Comparison of ENCODE assay signal across 6 cellular contexts in the genomic region with DNA sequence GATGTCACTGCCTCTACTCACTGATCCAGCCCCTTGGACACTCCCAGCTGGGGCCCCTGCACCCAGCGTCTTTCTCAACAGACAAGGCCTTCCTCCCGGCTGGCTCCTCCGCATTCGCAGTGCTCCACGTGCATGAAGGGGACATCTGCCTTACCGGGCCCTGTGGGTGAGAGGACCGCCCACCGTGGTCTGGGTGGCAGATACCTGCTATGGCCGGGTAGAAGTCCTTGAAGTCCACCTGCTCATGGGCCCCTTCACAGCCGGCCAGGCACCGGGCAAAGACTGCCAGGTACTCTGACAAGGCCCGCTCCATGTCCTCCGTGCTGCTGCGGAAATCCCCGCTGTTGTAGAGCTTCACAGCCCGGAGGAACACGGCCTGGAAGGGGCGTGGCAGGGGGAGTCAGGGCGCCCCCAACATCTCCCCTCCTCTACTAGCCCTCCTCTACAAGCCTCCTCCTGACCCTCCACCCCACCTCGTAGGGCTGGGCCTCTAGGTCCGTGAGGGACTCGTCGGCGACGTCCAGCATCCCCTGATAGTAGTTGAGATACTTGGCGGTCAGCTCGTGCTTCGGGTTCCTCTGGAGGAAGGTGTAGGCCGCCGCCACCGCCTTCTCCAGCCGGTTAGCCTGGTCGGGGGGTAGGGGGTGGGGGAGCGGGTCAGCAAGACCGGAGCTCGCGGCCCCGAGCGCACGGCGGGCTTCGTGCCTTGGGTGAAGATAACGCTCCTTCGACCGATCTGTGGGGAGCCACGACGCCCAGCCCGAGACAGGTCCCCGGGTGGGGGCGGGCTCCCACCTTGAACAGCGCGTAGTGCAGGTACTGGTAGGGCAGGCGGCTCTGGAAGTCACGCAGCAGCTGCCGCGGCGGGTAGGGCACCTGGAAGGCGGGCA. TPM values are rescaled to one million over a fixed set of nuclear protein-coding genes. Genes with fewer than 3 reads are reported as not detected.
A peak's percentile ranks its signal among the peaks of the same experiment; 100 is the strongest.
DNase-seq lines count a peak whose midpoint lies in the region; ATAC-seq, FAIRE-seq and TF ChIP-seq lines count a peak whose summit lies in the region.

No MANE protein-coding gene starts in this region.

- peak overlapping the region; percentile 97 for H3K4me2 ChIP-seq in A549

- TF ChIP-seq POLR2A in A549 (IDR thresholded peaks at IDR 0.05; ENCODE audit: low read length): no peak

- no peak for TF ChIP-seq CTCF in A549 (IDR thresholded peaks at IDR 0.05)
- TF ChIP-seq CTCF in LNCaP clone FGC (IDR thresholded peaks at IDR 0.05; ENCODE audit: control insufficient read depth, extremely low read depth, insufficient read depth): no peak
- TF ChIP-seq CTCF in fibroblast of the aortic adventitia (IDR thresholded peaks at IDR 0.05; ENCODE audit: insufficient read depth, low read length): no peak

- peak overlapping the region; percentile 68 to 79 for H3K9ac ChIP-seq in stomach smooth muscle (ENCODE audit: low read length in 2 of 2)

- ATAC-seq in A549: no peak; a peak in 2 of 6 replicates

- CTCF ChIA-PET in A549 (lab: Yijun Ruan, JAX): interaction anchor here (0.6 to 52.0 kb wide), 37 partner anchors 9 to 1446 kb away, joined by 3 to 3262 read pairs (median 4); a partner anchor contains a TSS

- peak overlapping the region; percentile 79 for H3K4me3 ChIP-seq in A549
- H3K4me3 ChIP-seq in LNCaP clone FGC (ENCODE audit: low read depth, low read length): peak overlapping the region; percentile 68
- H3K4me3 ChIP-seq in fibroblast of the aortic adventitia (ENCODE audit: low read depth, low read length): peak overlapping the region; percentile 83
- peak overlapping the region; percentile 85 to 87 for H3K4me3 ChIP-seq in stomach smooth muscle (ENCODE audit: low read length in 2 of 2)

- peaks cover 0 to 8% of the 10 kb centered on the region in 2 donors for H3K36me3 ChIP-seq in stomach smooth muscle (ENCODE audit: control insufficient read depth in 2 of 2, insufficient read depth in 2 of 2, low read length in 2 of 2)

- no peak for FAIRE-seq in A549 (lab: Jason Lieb, UNC)

- no peak for TF ChIP-seq EP300 in A549 (IDR thresholded peaks at IDR 0.05)

- WGBS in A549 (ENCODE audit: missing lambda C conversion rate): 62% methylated on average over 39 of the region's 58 CpGs

- DNase-seq in A549 (ENCODE audit: low read depth in 1 of 2, low spot score in 1 of 2) (no peak), LNCaP clone FGC (ENCODE audit: low read depth) (no peak), fibroblast of the aortic adventitia (ENCODE audit: low read depth) (no peak), SKM-1 treated with dmso at 0.1 percent for 144 hours (lab: John Stamatoyannopoulos, UW; ENCODE audit: unreplicated experiment) (no peak), HK-2 (ENCODE audit: unreplicated experiment) (no peak)

- no peak for TF ChIP-seq RAD21 in A549 (conservative IDR thresholded peaks at IDR 0.05 in 1 of 2, IDR thresholded peaks at IDR 0.05 in 1 of 2)

- no peaks in the 10 kb centered on the region for H3K27me3 ChIP-seq in stomach smooth muscle (ENCODE audit: control insufficient read depth in 1 of 2, insufficient read depth in 2 of 2, low read length in 2 of 2)

- H3K4me1 ChIP-seq in A549 (peaks cover 30% of the 10 kb centered on the region), stomach smooth muscle (ENCODE audit: control insufficient read depth, insufficient read depth, low read length) (peaks cover 40% of the 10 kb centered on the region)

- H3K9me3 ChIP-seq in A549 (no peaks in the 10 kb centered on the region), stomach smooth muscle (ENCODE audit: control insufficient read depth in 2 of 2, low read length in 2 of 2) (no peaks in the 10 kb centered on the region)

- POLR2A ChIA-PET in A549 (lab: Yijun Ruan, JAX): interaction anchor here (0.5 to 2.8 kb wide), 14 partner anchors 10 to 122 kb away, joined by 3 to 17 read pairs (median 4); a partner anchor contains a TSS

- H3K27ac ChIP-seq in A549: peak overlapping the region; percentile 96 to 97
- peak overlapping the region; percentile 41 for H3K27ac ChIP-seq in stomach smooth muscle (ENCODE audit: low read length)

TF ChIP-seq in A549, 52 proteins besides CTCF, POLR2A, EP300 and RAD21 (continues in another document):
- no peak for TF ChIP-seq EHMT2 (IDR thresholded peaks at IDR 0.05; ENCODE audit: low read depth)
- TF ChIP-seq ZC3H11A (IDR thresholded peaks at IDR 0.05): no peak
- TF ChIP-seq CHD2 (IDR thresholded peaks at IDR 0.05; ENCODE audit: low read length, partially characterized antibody): no peak
- TF ChIP-seq BHLHE40 (IDR thresholded peaks at IDR 0.05; ENCODE audit: low read depth, low read length): no peak
- no peak for TF ChIP-seq MYC (IDR thresholded peaks at IDR 0.05; ENCODE audit: borderline replicate concordance, low read length)
- TF ChIP-seq, protein P1, sequence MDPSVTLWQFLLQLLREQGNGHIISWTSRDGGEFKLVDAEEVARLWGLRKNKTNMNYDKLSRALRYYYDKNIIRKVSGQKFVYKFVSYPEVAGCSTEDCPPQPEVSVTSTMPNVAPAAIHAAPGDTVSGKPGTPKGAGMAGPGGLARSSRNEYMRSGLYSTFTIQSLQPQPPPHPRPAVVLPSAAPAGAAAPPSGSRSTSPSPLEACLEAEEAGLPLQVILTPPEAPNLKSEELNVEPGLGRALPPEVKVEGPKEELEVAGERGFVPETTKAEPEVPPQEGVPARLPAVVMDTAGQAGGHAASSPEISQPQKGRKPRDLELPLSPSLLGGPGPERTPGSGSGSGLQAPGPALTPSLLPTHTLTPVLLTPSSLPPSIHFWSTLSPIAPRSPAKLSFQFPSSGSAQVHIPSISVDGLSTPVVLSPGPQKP (IDR thresholded peaks at IDR 0.05; ENCODE audit: low read depth, low read length): no peak
- TF ChIP-seq HOXB5 (CRISPR knock-in tag; IDR thresholded peaks at IDR 0.05): no peak
- TF ChIP-seq, protein P2, sequence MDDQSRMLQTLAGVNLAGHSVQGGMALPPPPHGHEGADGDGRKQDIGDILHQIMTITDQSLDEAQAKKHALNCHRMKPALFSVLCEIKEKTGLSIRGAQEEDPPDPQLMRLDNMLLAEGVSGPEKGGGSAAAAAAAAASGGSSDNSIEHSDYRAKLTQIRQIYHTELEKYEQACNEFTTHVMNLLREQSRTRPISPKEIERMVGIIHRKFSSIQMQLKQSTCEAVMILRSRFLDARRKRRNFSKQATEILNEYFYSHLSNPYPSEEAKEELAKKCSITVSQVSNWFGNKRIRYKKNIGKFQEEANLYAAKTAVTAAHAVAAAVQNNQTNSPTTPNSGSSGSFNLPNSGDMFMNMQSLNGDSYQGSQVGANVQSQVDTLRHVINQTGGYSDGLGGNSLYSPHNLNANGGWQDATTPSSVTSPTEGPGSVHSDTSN (IDR thresholded peaks at IDR 0.05): no peak
- TF ChIP-seq SREBF2 (IDR thresholded peaks at IDR 0.05): no peak

RNA-seq across cellular contexts. Expression of a gene that starts 0.8 kb away (rescaled TPM):
- polyA plus RNA-seq in A549 (2011; rRNA removed) (32.1 and 36.0 TPM in 2 replicates), A549 (2017; fragmentation: RNase III; extraction: RNeasy Plus Mini Kit Qiagen cat#74134 plus additional on column Dnase treatment) (41.6 to 62.1 TPM (median 52.8 TPM) in 3 replicates)
- polyA plus RNA-seq in A549 (2012; cell fraction: cytosol; rRNA removed): 61.6 and 63.9 TPM in 2 replicates
- 42.3 and 56.5 TPM in 2 replicates for polyA plus RNA-seq in A549 (2012; cell fraction: nucleus; rRNA removed)
- polyA minus RNA-seq in A549 (2011; rRNA and poly(A)+ RNA removed): 24.5 and 24.7 TPM in 2 replicates
- 30.2 and 35.5 TPM in 2 replicates for total RNA-seq in fibroblast of the aortic adventitia (ENCODE audit: low replicate concordance)

RNA-seq across cellular contexts. Expression of a gene that starts 1.9 kb away (rescaled TPM):
- polyA plus RNA-seq in A549 (2011; rRNA removed) (109 and 112 TPM in 2 replicates), A549 (2017; fragmentation: RNase III; extraction: RNeasy Plus Mini Kit Qiagen cat#74134 plus additional on column Dnase treatment) (109 to 121 TPM (median 119 TPM) in 3 replicates)
- 159 and 188 TPM in 2 replicates for polyA plus RNA-seq in A549 (2012; cell fraction: cytosol; rRNA removed)
- polyA plus RNA-seq in A549 (2012; cell fraction: nucleus; rRNA removed): 819 and 928 TPM in 2 replicates
- 95.2 and 115 TPM in 2 replicates for polyA minus RNA-seq in A549 (2011; rRNA and poly(A)+ RNA removed)
- total RNA-seq in fibroblast of the aortic adventitia (ENCODE audit: low replicate concordance): 187 and 270 TPM in 2 replicates

RNA-seq across cellular contexts. Expression of a gene that starts 24.4 kb away (rescaled TPM):
- 54.8 and 110 TPM in 2 replicates for polyA plus RNA-seq in A549 (2011; rRNA removed)
- 93.3 and 130 TPM in 2 replicates for polyA plus RNA-seq in A549 (2012; cell fraction: cytosol; rRNA removed)
- 256 and 307 TPM in 2 replicates for polyA plus RNA-seq in A549 (2012; cell fraction: nucleus; rRNA removed)
- polyA plus RNA-seq in A549 (2017; fragmentation: RNase III; extraction: RNeasy Plus Mini Kit Qiagen cat#74134 plus additional on column Dnase treatment): 63.3 to 127 TPM (median 107 TPM) in 3 replicates
- 102 and 136 TPM in 2 replicates for polyA minus RNA-seq in A549 (2011; rRNA and poly(A)+ RNA removed)
- total RNA-seq in fibroblast of the aortic adventitia (ENCODE audit: low replicate concordance): 4.7 and 8.9 TPM in 2 replicates

RNA-seq across cellular contexts. Expression of a gene that starts 25.1 kb away (rescaled TPM):
- 167 and 171 TPM in 2 replicates for polyA plus RNA-seq in A549 (2011; rRNA removed)
- polyA plus RNA-seq in A549 (2012; cell fraction: cytosol; rRNA removed): 123 and 126 TPM in 2 replicates
- 81.6 and 83.4 TPM in 2 replicates for polyA plus RNA-seq in A549 (2012; cell fraction: nucleus; rRNA removed)
- polyA plus RNA-seq in A549 (2017; fragmentation: RNase III; extraction: RNeasy Plus Mini Kit Qiagen cat#74134 plus additional on column Dnase treatment): 109 to 118 TPM (median 114 TPM) in 3 replicates
- 75.3 and 79.7 TPM in 2 replicates for polyA minus RNA-seq in A549 (2011; rRNA and poly(A)+ RNA removed)
- total RNA-seq in fibroblast of the aortic adventitia (ENCODE audit: low replicate concordance): 38.5 and 93.2 TPM in 2 replicates

RNA-seq across cellular contexts. Expression of a gene that starts 26.7 kb away (rescaled TPM):
- polyA plus RNA-seq in A549 (2011; rRNA removed): 0.13 and 0.19 TPM in 2 replicates
- 0.06 and 0.09 TPM in 2 replicates for polyA plus RNA-seq in A549 (2012; cell fraction: cytosol; rRNA removed)
- 0.05 and 0.08 TPM in 2 replicates for polyA plus RNA-seq in A549 (2012; cell fraction: nucleus; rRNA removed)
- 0.04 to 0.12 TPM (median 0.05 TPM) in 3 replicates for polyA plus RNA-seq in A549 (2017; fragmentation: RNase III; extraction: RNeasy Plus Mini Kit Qiagen cat#74134 plus additional on column Dnase treatment)
- 0.54 TPM in 1 of 2 replicates, not detected in the other for polyA minus RNA-seq in A549 (2011; rRNA and poly(A)+ RNA removed)
- 0.09 and 0.90 TPM in 2 replicates for total RNA-seq in fibroblast of the aortic adventitia (ENCODE audit: low replicate concordance)
